In the genomic region with DNA sequence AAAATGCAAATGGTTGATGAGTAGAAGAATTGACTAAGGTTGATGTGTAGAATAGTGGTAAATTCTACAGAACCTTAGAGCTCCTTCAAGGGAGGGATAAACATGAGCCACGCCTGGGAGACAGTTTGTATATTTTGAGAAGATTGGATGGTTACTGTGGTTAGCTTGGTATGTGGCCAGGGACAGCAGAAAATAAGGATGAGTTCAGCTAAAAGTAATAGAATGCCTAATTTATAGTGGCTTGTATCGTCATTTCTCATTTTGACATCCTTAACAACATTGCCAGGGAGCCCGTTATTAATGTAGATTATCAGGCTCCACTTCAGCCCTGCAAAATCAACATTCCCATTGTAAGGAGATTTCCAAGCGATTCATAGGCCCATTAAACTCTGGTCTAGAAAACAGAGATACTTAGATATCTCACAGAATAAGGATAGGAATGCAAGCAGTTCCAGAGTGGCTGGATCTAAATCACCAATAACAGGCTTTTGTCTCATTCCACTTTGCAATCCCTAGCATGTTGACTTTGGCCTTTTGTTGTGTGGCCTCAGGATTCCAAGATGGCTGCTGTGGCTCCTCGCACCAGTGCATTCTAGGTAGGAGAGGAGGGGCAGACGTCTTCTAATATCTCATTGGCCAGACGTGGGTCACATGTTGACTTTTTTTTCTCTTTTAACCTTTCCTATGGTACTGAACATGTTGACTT, we compare ENCODE assay signal across 1 cellular context.
TF ChIP-seq lines count a peak whose summit lies in the region.

No MANE protein-coding gene starts in this region.

TF ChIP-seq in GM23338, 12 proteins besides CTCF, POLR2A, EP300 and RAD21 (continued from another document):
- TF ChIP-seq, protein P1, sequence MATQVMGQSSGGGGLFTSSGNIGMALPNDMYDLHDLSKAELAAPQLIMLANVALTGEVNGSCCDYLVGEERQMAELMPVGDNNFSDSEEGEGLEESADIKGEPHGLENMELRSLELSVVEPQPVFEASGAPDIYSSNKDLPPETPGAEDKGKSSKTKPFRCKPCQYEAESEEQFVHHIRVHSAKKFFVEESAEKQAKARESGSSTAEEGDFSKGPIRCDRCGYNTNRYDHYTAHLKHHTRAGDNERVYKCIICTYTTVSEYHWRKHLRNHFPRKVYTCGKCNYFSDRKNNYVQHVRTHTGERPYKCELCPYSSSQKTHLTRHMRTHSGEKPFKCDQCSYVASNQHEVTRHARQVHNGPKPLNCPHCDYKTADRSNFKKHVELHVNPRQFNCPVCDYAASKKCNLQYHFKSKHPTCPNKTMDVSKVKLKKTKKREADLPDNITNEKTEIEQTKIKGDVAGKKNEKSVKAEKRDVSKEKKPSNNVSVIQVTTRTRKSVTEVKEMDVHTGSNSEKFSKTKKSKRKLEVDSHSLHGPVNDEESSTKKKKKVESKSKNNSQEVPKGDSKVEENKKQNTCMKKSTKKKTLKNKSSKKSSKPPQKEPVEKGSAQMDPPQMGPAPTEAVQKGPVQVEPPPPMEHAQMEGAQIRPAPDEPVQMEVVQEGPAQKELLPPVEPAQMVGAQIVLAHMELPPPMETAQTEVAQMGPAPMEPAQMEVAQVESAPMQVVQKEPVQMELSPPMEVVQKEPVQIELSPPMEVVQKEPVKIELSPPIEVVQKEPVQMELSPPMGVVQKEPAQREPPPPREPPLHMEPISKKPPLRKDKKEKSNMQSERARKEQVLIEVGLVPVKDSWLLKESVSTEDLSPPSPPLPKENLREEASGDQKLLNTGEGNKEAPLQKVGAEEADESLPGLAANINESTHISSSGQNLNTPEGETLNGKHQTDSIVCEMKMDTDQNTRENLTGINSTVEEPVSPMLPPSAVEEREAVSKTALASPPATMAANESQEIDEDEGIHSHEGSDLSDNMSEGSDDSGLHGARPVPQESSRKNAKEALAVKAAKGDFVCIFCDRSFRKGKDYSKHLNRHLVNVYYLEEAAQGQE (IDR thresholded peaks at IDR 0.05; ENCODE audit: unreplicated experiment): no peak
- TF ChIP-seq ZNF331 (CRISPR knock-in tag; IDR thresholded peaks at IDR 0.05; ENCODE audit: low read depth): no peak
- no peak for TF ChIP-seq CREB1 (CRISPR knock-in tag; IDR thresholded peaks at IDR 0.05; ENCODE audit: low read depth)
- TF ChIP-seq, protein P2, sequence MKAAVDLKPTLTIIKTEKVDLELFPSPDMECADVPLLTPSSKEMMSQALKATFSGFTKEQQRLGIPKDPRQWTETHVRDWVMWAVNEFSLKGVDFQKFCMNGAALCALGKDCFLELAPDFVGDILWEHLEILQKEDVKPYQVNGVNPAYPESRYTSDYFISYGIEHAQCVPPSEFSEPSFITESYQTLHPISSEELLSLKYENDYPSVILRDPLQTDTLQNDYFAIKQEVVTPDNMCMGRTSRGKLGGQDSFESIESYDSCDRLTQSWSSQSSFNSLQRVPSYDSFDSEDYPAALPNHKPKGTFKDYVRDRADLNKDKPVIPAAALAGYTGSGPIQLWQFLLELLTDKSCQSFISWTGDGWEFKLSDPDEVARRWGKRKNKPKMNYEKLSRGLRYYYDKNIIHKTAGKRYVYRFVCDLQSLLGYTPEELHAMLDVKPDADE (IDR thresholded peaks at IDR 0.05): no peak
